In genomic region chr13:77290342-77290741, GRCh38 we compare ENCODE assay signal across 16 cellular contexts. TPM values are rescaled to one million over a fixed set of nuclear protein-coding genes. Genes with fewer than 3 reads are reported as not detected.
A peak's percentile ranks its signal among the peaks of the same experiment; 100 is the strongest.
DNase-seq lines count a peak whose midpoint lies in the region; ATAC-seq, FAIRE-seq and TF ChIP-seq lines count a peak whose summit lies in the region.
"Had no signal": no experiment of that assay in that cellular context is flagged by ENCODE, and none has a peak within 500 bp of the region (broad histone marks: within the 10 kb centered on the region; RNA-seq: fewer than 3 reads in every experiment).

No MANE protein-coding gene starts in this region.

- no peak for ATAC-seq in activated T-helper 17 cell treated with anti-CD3 and anti-CD28 coated beads, Interleukin-2, amount 50 U/mL, for 72 hours (replicated peaks)
- ATAC-seq in GM19395 (IDR thresholded peaks at IDR 0.05; ENCODE audit: unreplicated experiment) (no peak), HG03280 (IDR thresholded peaks at IDR 0.05; ENCODE audit: unreplicated experiment) (no peak)
- ATAC-seq: A549 had no signal

- DNase-seq in activated T-cell treated with anti-CD3 and anti-CD28 coated beads, Interleukin-2, amount 50 U/mL, for 24 hours = no peak
- DNase-seq in activated T-cell treated with anti-CD3 and anti-CD28 coated beads, Interleukin-2, amount 50 U/mL, for 48 hours = no peak
- DNase-seq in GM12892 (ENCODE audit: insufficient read length) (no peak), neural crest cell (ENCODE audit: low read depth, low spot score) (no peak), DMS79 treated with DMSO at 0.1 percent for 48 hours (lab: John Stamatoyannopoulos, UW) (no peak)
- DNase-seq: Caco-2; GOT3; KG1; NCI-H1092; NCI-H69; NK-92 treated with Interleukin-12 subunit alpha and Interleukin-12 subunit beta, amount 100 ng/mL, for 24 hours had no signal

- H3K36me3 Mint-ChIP-seq in activated T-cell treated with anti-CD3 and anti-CD28 coated beads, Interleukin-2, amount 50 U/mL, for 24 hours (ENCODE audit: low read depth) = peaks cover 86% of the 10 kb centered on the region
- peaks cover 88% of the 10 kb centered on the region for H3K36me3 Mint-ChIP-seq in activated T-helper 17 cell treated with anti-CD3 and anti-CD28 coated beads, Interleukin-2, amount 50 U/mL, for 72 hours (ENCODE audit: low read depth)
- H3K36me3 Mint-ChIP-seq in neural crest cell (ENCODE audit: low read depth) = peaks cover 47% of the 10 kb centered on the region

- H3K27ac Mint-ChIP-seq in activated T-cell treated with anti-CD3 and anti-CD28 coated beads, Interleukin-2, amount 50 U/mL, for 24 hours = peak overlapping the region; percentile 51
- H3K27ac Mint-ChIP-seq in activated T-helper 17 cell treated with anti-CD3 and anti-CD28 coated beads, Interleukin-2, amount 50 U/mL, for 72 hours = peak overlapping the region; percentile 36
- H3K27ac Mint-ChIP-seq in neural crest cell (ENCODE audit: unreplicated experiment) = peak overlapping the region; percentile 40

- no peak overlapping the region for H3K4me3 Mint-ChIP-seq in activated T-cell treated with anti-CD3 and anti-CD28 coated beads, Interleukin-2, amount 50 U/mL, for 24 hours
- H3K4me3 Mint-ChIP-seq in activated T-helper 17 cell treated with anti-CD3 and anti-CD28 coated beads, Interleukin-2, amount 50 U/mL, for 72 hours = peak overlapping the region; percentile 20
- H3K4me3 Mint-ChIP-seq in neural crest cell = no peak overlapping the region
- H3K4me3 Mint-ChIP-seq: CD14-positive monocyte had no signal

- peak; percentile 69 for FAIRE-seq in GM12892 (lab: Jason Lieb, UNC)
- FAIRE-seq: A549 had no signal

- no peak for TF ChIP-seq POLR2A in GM12892 (IDR thresholded peaks at IDR 0.05; ENCODE audit: low read depth, low read length)

- H3K27me3 Mint-ChIP-seq in activated T-cell treated with anti-CD3 and anti-CD28 coated beads, Interleukin-2, amount 50 U/mL, for 24 hours = no peaks in the 10 kb centered on the region
- H3K27me3 Mint-ChIP-seq in activated T-helper 17 cell treated with anti-CD3 and anti-CD28 coated beads, Interleukin-2, amount 50 U/mL, for 72 hours = no peaks in the 10 kb centered on the region
- no peaks in the 10 kb centered on the region for H3K27me3 Mint-ChIP-seq in neural crest cell (ENCODE audit: low read depth)

- H3K9me3 Mint-ChIP-seq in activated T-cell treated with anti-CD3 and anti-CD28 coated beads, Interleukin-2, amount 50 U/mL, for 24 hours = peaks cover 2% of the 10 kb centered on the region
- H3K9me3 Mint-ChIP-seq in activated T-helper 17 cell treated with anti-CD3 and anti-CD28 coated beads, Interleukin-2, amount 50 U/mL, for 72 hours = peaks cover 3% of the 10 kb centered on the region
- H3K9me3 Mint-ChIP-seq in neural crest cell = peaks cover 6% of the 10 kb centered on the region

- no peak for TF ChIP-seq CTCF in neural crest cell (conservative IDR thresholded peaks at IDR 0.05)

- peaks cover 55% of the 10 kb centered on the region for H3K4me1 Mint-ChIP-seq in activated T-cell treated with anti-CD3 and anti-CD28 coated beads, Interleukin-2, amount 50 U/mL, for 24 hours (ENCODE audit: low read depth)
- H3K4me1 Mint-ChIP-seq in activated T-helper 17 cell treated with anti-CD3 and anti-CD28 coated beads, Interleukin-2, amount 50 U/mL, for 72 hours = peaks cover 26% of the 10 kb centered on the region
- H3K4me1 Mint-ChIP-seq in neural crest cell = no peaks in the 10 kb centered on the region
- H3K4me1 Mint-ChIP-seq: CD14-positive monocyte had no signal

RNA-seq across cellular contexts. Expression of gene MYCBP2, which starts 36.6 kb away (rescaled TPM):
- 57.9 TPM for polyA plus RNA-seq in GM12892 (2012; ENCODE audit: missing spikeins)
- total RNA-seq in activated T-helper 17 cell treated with anti-CD3 and anti-CD28 coated beads, Interleukin-2, amount 50 U/mL, for 72 hours = 100 to 1,000 TPM in 1 of 2 donors, 10 to 100 TPM in 1; 69.1 to 101 TPM
- 73.2 and 75.4 TPM in 2 replicates for total RNA-seq in neural crest cell
